Comparison of ENCODE assay signal across 29 cellular contexts in genomic region chr5:29879401-29879800, GRCh38.
"Had no signal": no experiment of that assay in that cellular context is flagged by ENCODE, and none has a peak within 500 bp of the region (broad histone marks: within the 10 kb centered on the region; RNA-seq: fewer than 3 reads in every experiment).

No MANE protein-coding gene starts in this region.

- ATAC-seq: effector memory CD8-positive, alpha-beta T cell; esophagus mucosa; foreskin keratinocyte; gastrocnemius medialis; gastroesophageal sphincter; heart left ventricle; heart right ventricle had no signal

- FAIRE-seq: colon, endometrium, endothelial cell of umbilical vein, frontal cortex had no signal

- H3K4me3 ChIP-seq: colonic mucosa, coronary artery, dorsolateral prefrontal cortex, esophagus muscularis mucosa, esophagus squamous epithelium, gastrocnemius medialis, gastroesophageal sphincter, heart left ventricle, heart right ventricle, hepatocyte had no signal

- H3K4me2 ChIP-seq: hepatocyte had no signal

- DNase-seq: colonic mucosa; cortex of kidney; dermis blood vessel endothelial cell; dorsolateral prefrontal cortex; effector CD4-positive, alpha-beta T cell; effector CD8-positive, alpha-beta T cell; effector memory CD4-positive, alpha-beta T cell; effector memory CD8-positive, alpha-beta T cell; endodermal cell; erythroblast; esophagus squamous epithelium; foreskin fibroblast; foreskin keratinocyte; foreskin melanocyte; gastrocnemius medialis; head of caudate nucleus; heart left ventricle; heart right ventricle had no signal

- H3K4me3 Mint-ChIP-seq: dendritic cell treated with granulocyte-macrophage colony-stimulating factor and Interleukin-4, amounts not matched to agents 40 ng/mL and 50 ng/mL, for 4 days; effector memory CD8-positive, alpha-beta T cell; endodermal cell had no signal

- H3K79me2 ChIP-seq: hepatocyte had no signal

- H3K4me1 ChIP-seq: colonic mucosa, esophagus muscularis mucosa, esophagus squamous epithelium, foreskin keratinocyte, gastrocnemius medialis, gastroesophageal sphincter, heart left ventricle, heart right ventricle had no signal

- H3K27ac Mint-ChIP-seq: dendritic cell treated with granulocyte-macrophage colony-stimulating factor and Interleukin-4, amounts not matched to agents 40 ng/mL and 50 ng/mL, for 4 days; effector memory CD8-positive, alpha-beta T cell; endodermal cell had no signal

- H3K27ac ChIP-seq: colonic mucosa, coronary artery, dorsolateral prefrontal cortex, epithelial cell of prostate, esophagus muscularis mucosa, esophagus squamous epithelium, foreskin keratinocyte, gastrocnemius medialis, gastroesophageal sphincter, heart left ventricle, heart right ventricle, hepatocyte had no signal

- H3K27me3 Mint-ChIP-seq: dendritic cell treated with granulocyte-macrophage colony-stimulating factor and Interleukin-4, amounts not matched to agents 40 ng/mL and 50 ng/mL, for 4 days; effector memory CD8-positive, alpha-beta T cell had no signal

- H3K27me3 ChIP-seq: colonic mucosa, dorsolateral prefrontal cortex, esophagus muscularis mucosa, esophagus squamous epithelium, foreskin keratinocyte, gastrocnemius medialis, gastroesophageal sphincter, heart left ventricle, heart right ventricle, hepatocyte had no signal

- H3K9me3 Mint-ChIP-seq: endodermal cell had no signal

- H3K9me3 ChIP-seq: colonic mucosa, esophagus muscularis mucosa, esophagus squamous epithelium, gastrocnemius medialis, gastroesophageal sphincter had no signal

- H3K36me3 ChIP-seq: colonic mucosa, esophagus muscularis mucosa, esophagus squamous epithelium, gastrocnemius medialis, gastroesophageal sphincter, heart left ventricle, heart right ventricle had no signal

- H3K4me1 Mint-ChIP-seq: endodermal cell had no signal

- H2AFZ ChIP-seq: hepatocyte had no signal
